In the genomic region with DNA sequence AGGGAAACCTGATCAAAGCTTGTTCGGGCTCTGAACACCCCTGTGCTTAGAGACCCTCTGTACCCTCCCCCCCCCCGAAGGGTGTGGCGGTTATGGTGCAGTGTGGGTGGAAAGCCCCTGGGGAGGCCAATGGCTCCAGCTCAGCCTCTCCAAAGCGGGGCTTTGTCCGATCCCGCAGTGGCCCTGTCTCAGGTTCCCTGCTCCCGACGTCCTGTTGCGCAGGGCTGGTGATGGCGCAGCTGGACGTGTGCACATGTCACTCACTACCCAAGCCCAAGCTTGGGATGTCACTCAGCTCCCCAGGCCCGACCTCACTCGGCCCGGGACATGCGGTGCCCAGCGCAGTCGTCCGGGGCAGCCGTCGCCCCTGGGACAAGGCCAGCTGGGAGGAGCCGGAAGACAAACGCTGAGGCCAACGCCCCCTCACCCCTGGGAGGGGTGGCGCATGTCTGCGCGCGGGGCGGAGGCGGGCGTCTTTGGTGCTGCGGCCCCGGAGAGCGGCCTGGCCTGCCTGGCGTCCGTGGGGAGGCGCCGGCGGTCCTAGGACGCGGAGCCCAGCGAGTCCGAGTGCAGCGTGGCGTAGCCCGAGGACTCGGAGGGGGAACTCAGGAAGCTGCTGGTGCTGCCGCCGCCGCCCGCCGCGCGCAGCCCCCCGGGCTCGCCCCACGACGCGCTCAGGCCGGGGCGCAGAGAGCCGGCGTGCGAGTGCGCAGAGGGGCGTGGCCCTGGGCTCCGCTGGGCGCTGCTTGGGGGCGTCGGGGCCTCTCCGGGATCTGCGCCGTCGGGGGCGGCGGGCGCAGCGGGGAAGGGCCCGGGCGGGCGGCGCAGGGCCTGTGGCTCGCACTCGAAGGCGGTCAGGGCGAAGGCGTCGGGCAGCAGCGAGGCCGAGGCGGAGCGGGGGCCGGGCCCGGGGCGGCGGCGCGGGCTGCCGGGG, we compare ENCODE assay signal across 11 cellular contexts. TPM values are rescaled to one million over a fixed set of nuclear protein-coding genes. Genes with fewer than 3 reads are reported as not detected.
DNase-seq lines count a peak whose midpoint lies in the region; ATAC-seq lines count a peak whose summit lies in the region.
"Had no signal": no experiment of that assay in that cellular context is flagged by ENCODE, and none has a peak within 500 bp of the region (broad histone marks: within the 10 kb centered on the region; RNA-seq: fewer than 3 reads in every experiment).

No MANE protein-coding gene starts in this region.

- peak overlapping the region; percentile 46 for H3K4me3 Mint-ChIP-seq in stimulated activated memory B cell treated with anti-CD40 and anti-IgM and Interleukin-4, amounts not matched to agents 10 μg/mL and 1 μg/mL and 100 μg/mL, for 72 hours
- no peak overlapping the region for H3K4me3 Mint-ChIP-seq in activated CD8-positive, alpha-beta memory T cell treated with anti-CD3 and anti-CD28 coated beads, Interleukin-2, amount 10 ng/mL, durations not matched to agents 7 days and 5 days

- WGBS in GM23248 (ENCODE audit: low coverage in 1 of 2, low lambda C conversion rate in 2 of 2, missing lambda C conversion rate in 2 of 2), 2 experiments, result 23 to 30% methylated on average over 48 to 80 of the region's 98 CpGs

- H3K4me2 ChIP-seq in GM23248 (ENCODE audit: unreplicated experiment), result no peak overlapping the region

- CTCF ChIA-PET in activated CD8-positive, alpha-beta memory T cell treated with anti-CD3 and anti-CD28 coated beads, Interleukin-2, amount 10 ng/mL, durations not matched to agents 7 days and 5 days (lab: Charles Lee), result interaction anchor here (1.4 to 6.2 kb wide), 6 partner anchors 13 to 190 kb away, joined by 3 to 68 read pairs (median 34); a partner anchor contains a TSS

- no peak overlapping the region for H3K27ac ChIP-seq in GM23248
- no peak overlapping the region for H3K27ac ChIP-seq in iPS-20b (ENCODE audit: low read length)
- H3K27ac ChIP-seq: gastroesophageal sphincter had no signal

- H4K20me1 ChIP-seq in GM23248 (ENCODE audit: insufficient read depth), result no peaks in the 10 kb centered on the region

- DNase-seq in GM23248 (peak; percentile 52), amniotic epithelial cell (ENCODE audit: low read depth) (peak; percentile 17), NCI-H510A treated with DMSO at 0.1 percent for 48 hours (lab: John Stamatoyannopoulos, UW) (no peak), NCI-H2107 treated with DMSO at 0.1 percent for 48 hours (lab: John Stamatoyannopoulos, UW; ENCODE audit: unreplicated experiment) (no peak)
- DNase-seq in activated CD8-positive, alpha-beta memory T cell treated with anti-CD3 and anti-CD28 coated beads, Interleukin-2, amount 10 ng/mL, durations not matched to agents 7 days and 5 days, result no peak
- DNase-seq: central memory CD4-positive, alpha-beta T cell had no signal

- H3K9me2 ChIP-seq in GM23248 (ENCODE audit: insufficient read depth), result no peaks in the 10 kb centered on the region

- no peaks in the 10 kb centered on the region for H3K36me3 Mint-ChIP-seq in stimulated activated memory B cell treated with anti-CD40 and anti-IgM and Interleukin-4, amounts not matched to agents 10 μg/mL and 1 μg/mL and 100 μg/mL, for 72 hours
- H3K36me3 Mint-ChIP-seq in activated CD8-positive, alpha-beta memory T cell treated with anti-CD3 and anti-CD28 coated beads, Interleukin-2, amount 10 ng/mL, durations not matched to agents 7 days and 5 days, result no peaks in the 10 kb centered on the region

- H3K4me1 Mint-ChIP-seq in stimulated activated memory B cell treated with anti-CD40 and anti-IgM and Interleukin-4, amounts not matched to agents 10 μg/mL and 1 μg/mL and 100 μg/mL, for 72 hours, result peaks cover 19% of the 10 kb centered on the region
- H3K4me1 Mint-ChIP-seq in activated CD8-positive, alpha-beta memory T cell treated with anti-CD3 and anti-CD28 coated beads, Interleukin-2, amount 10 ng/mL, durations not matched to agents 7 days and 5 days, result peaks cover 13% of the 10 kb centered on the region

- H3K27ac Mint-ChIP-seq in stimulated activated memory B cell treated with anti-CD40 and anti-IgM and Interleukin-4, amounts not matched to agents 10 μg/mL and 1 μg/mL and 100 μg/mL, for 72 hours, result no peak overlapping the region
- no peak overlapping the region for H3K27ac Mint-ChIP-seq in activated CD8-positive, alpha-beta memory T cell treated with anti-CD3 and anti-CD28 coated beads, Interleukin-2, amount 10 ng/mL, durations not matched to agents 7 days and 5 days

- no peaks in the 10 kb centered on the region for H3K79me2 ChIP-seq in GM23248 (ENCODE audit: insufficient read depth)

- H3K9me3 ChIP-seq in GM23248 (ENCODE audit: low read depth) (no peaks in the 10 kb centered on the region), iPS-20b (ENCODE audit: insufficient read depth, low read depth, low read length) (no peaks in the 10 kb centered on the region)
- H3K9me3 ChIP-seq: gastroesophageal sphincter had no signal

- no peaks in the 10 kb centered on the region for H3K9me3 Mint-ChIP-seq in stimulated activated memory B cell treated with anti-CD40 and anti-IgM and Interleukin-4, amounts not matched to agents 10 μg/mL and 1 μg/mL and 100 μg/mL, for 72 hours
- no peaks in the 10 kb centered on the region for H3K9me3 Mint-ChIP-seq in activated CD8-positive, alpha-beta memory T cell treated with anti-CD3 and anti-CD28 coated beads, Interleukin-2, amount 10 ng/mL, durations not matched to agents 7 days and 5 days (ENCODE audit: low read depth)

- H3K36me3 ChIP-seq in GM23248 (ENCODE audit: low read depth) (no peaks in the 10 kb centered on the region), iPS-20b (ENCODE audit: insufficient read depth, low read depth, low read length) (no peaks in the 10 kb centered on the region)

- no peaks in the 10 kb centered on the region for H3F3A ChIP-seq in GM23248 (ENCODE audit: insufficient read depth)

- no peak overlapping the region for H2AFZ ChIP-seq in GM23248

- ATAC-seq in stimulated activated memory B cell treated with anti-CD40 and anti-IgM and Interleukin-4, amounts not matched to agents 10 μg/mL and 1 μg/mL and 100 μg/mL, for 72 hours, result no peak
- ATAC-seq in activated CD8-positive, alpha-beta memory T cell treated with anti-CD3 and anti-CD28 coated beads, Interleukin-2, amount 10 ng/mL, durations not matched to agents 7 days and 5 days, result no peak
- ATAC-seq: gastroesophageal sphincter had no signal

- in situ Hi-C loops in GM23248 (cut with MboI), result loop anchor here (5.0 kb wide), 1 partner anchor 93 kb away; no protein-coding TSS in a partner anchor

- H3K4me3 ChIP-seq in GM23248 (0 out of 2 replicates have a peak overlapping the region, but pooled peaks have one; percentile 22), iPS-20b (ENCODE audit: low read length) (peak overlapping the region; percentile 32; the same call in 1 of the 2 replicates)

- H3K4me1 ChIP-seq in GM23248 (ENCODE audit: insufficient read depth) (no peaks in the 10 kb centered on the region), iPS-20b (ENCODE audit: insufficient read depth, low read length) (peaks cover 3% of the 10 kb centered on the region; the same call in 1 of the 2 replicates)

- H3K27me3 ChIP-seq in GM23248 (replicated peaks; ENCODE audit: insufficient read depth) (peaks cover under 1% of the 10 kb centered on the region; the same call in 1 of the 2 replicates), iPS-20b (ENCODE audit: insufficient read depth, low read length) (peaks cover 76% of the 10 kb centered on the region)

- H3K9ac ChIP-seq in GM23248, result no peak overlapping the region
- H3K9ac ChIP-seq in iPS-20b (ENCODE audit: low read depth, low read length), result no peak overlapping the region

- peaks cover 68% of the 10 kb centered on the region for H3K27me3 Mint-ChIP-seq in stimulated activated memory B cell treated with anti-CD40 and anti-IgM and Interleukin-4, amounts not matched to agents 10 μg/mL and 1 μg/mL and 100 μg/mL, for 72 hours
- peaks cover 55% of the 10 kb centered on the region for H3K27me3 Mint-ChIP-seq in activated CD8-positive, alpha-beta memory T cell treated with anti-CD3 and anti-CD28 coated beads, Interleukin-2, amount 10 ng/mL, durations not matched to agents 7 days and 5 days

RNA-seq across cellular contexts. Expression of a gene that starts 5.1 kb away (rescaled TPM):
- not detected in 2 replicates for total RNA-seq in GM23248 (2014; rRNA removed; shearing (Covaris generic))
- not detected in 2 replicates for polyA plus RNA-seq in GM23248 (2016; fragmentation: Nextera tagmentation; extraction: Ambion mirVana)
- not detected for total RNA-seq in activated CD8-positive, alpha-beta memory T cell treated with anti-CD3 and anti-CD28 coated beads, Interleukin-2, amount 10 ng/mL, durations not matched to agents 7 days and 5 days
- total RNA-seq: gastroesophageal sphincter; osteocyte; T-helper 2 cell treated with Interferon-gamma antibody and Interleukin-4, amounts not matched to agents 100 ng/mL and 5 ng/mL, for 36 hours had no signal

RNA-seq across cellular contexts. Expression of a gene that starts 11.8 kb away (rescaled TPM):
- total RNA-seq in GM23248 (2014; rRNA removed; shearing (Covaris generic)), result 8.0 and 8.6 TPM in 2 replicates
- polyA plus RNA-seq in GM23248 (2016; fragmentation: Nextera tagmentation; extraction: Ambion mirVana), result 0.69 and 0.84 TPM in 2 replicates
- 1 to 10 TPM; 1.1 to 1.2 TPM for total RNA-seq in activated CD8-positive, alpha-beta memory T cell treated with anti-CD3 and anti-CD28 coated beads, Interleukin-2, amount 10 ng/mL, durations not matched to agents 7 days and 5 days

RNA-seq across cellular contexts. Expression of a gene that starts 13.3 kb away (rescaled TPM):
- 110 and 119 TPM in 2 replicates for total RNA-seq in GM23248 (2014; rRNA removed; shearing (Covaris generic))
- polyA plus RNA-seq in GM23248 (2016; fragmentation: Nextera tagmentation; extraction: Ambion mirVana), result 69.4 and 71.5 TPM in 2 replicates
- 10 to 100 TPM; 59.1 to 72.8 TPM for total RNA-seq in activated CD8-positive, alpha-beta memory T cell treated with anti-CD3 and anti-CD28 coated beads, Interleukin-2, amount 10 ng/mL, durations not matched to agents 7 days and 5 days

RNA-seq across cellular contexts. Expression of a gene that starts 43.1 kb away (rescaled TPM):
- 30.3 and 32.8 TPM in 2 replicates for total RNA-seq in GM23248 (2014; rRNA removed; shearing (Covaris generic))
- 6.2 and 8.6 TPM in 2 replicates for polyA plus RNA-seq in GM23248 (2016; fragmentation: Nextera tagmentation; extraction: Ambion mirVana)
- 10 to 100 TPM; 12.4 to 36.7 TPM for total RNA-seq in activated CD8-positive, alpha-beta memory T cell treated with anti-CD3 and anti-CD28 coated beads, Interleukin-2, amount 10 ng/mL, durations not matched to agents 7 days and 5 days

RNA-seq across cellular contexts. Expression of a gene that starts 49.7 kb away (rescaled TPM):
- total RNA-seq in GM23248 (2014; rRNA removed; shearing (Covaris generic)), result 101 and 127 TPM in 2 replicates
- polyA plus RNA-seq in GM23248 (2016; fragmentation: Nextera tagmentation; extraction: Ambion mirVana), result 124 and 137 TPM in 2 replicates
- total RNA-seq in activated CD8-positive, alpha-beta memory T cell treated with anti-CD3 and anti-CD28 coated beads, Interleukin-2, amount 10 ng/mL, durations not matched to agents 7 days and 5 days, result 100 to 1,000 TPM; 229 to 287 TPM

Comparison
In these comparisons a context has a peak if more than half of its experiments do, and no peak if none do; other contexts are left out.
1. DNase-seq: peak in GM23248 (single experiment) and amniotic epithelial cell (single experiment); none in activated CD8-positive, alpha-beta memory T cell treated with anti-CD3 and anti-CD28 coated beads, Interleukin-2, amount 10 ng/mL, durations not matched to agents 7 days and 5 days (single experiment), NCI-H510A treated with DMSO at 0.1 percent for 48 hours (single experiment) and NCI-H2107 treated with DMSO at 0.1 percent for 48 hours (single experiment).